ENCODE assay signal across 8 cellular contexts in genomic region chr17:1573932-1574696, GRCh38. TPM values are rescaled to one million over a fixed set of nuclear protein-coding genes. Genes with fewer than 3 reads are reported as not detected.
DNase-seq lines count a peak whose midpoint lies in the region; ATAC-seq lines count a peak whose summit lies in the region.

No MANE protein-coding gene starts in this region.

- H3K4me1 Mint-ChIP-seq in activated CD4-positive, alpha-beta memory T cell treated with anti-CD3 and anti-CD28 coated beads for 36 hours (ENCODE audit: low read depth): no peaks in the 10 kb centered on the region
- H3K4me1 Mint-ChIP-seq in memory B cell: peaks cover 12% of the 10 kb centered on the region

- H3K9me3 Mint-ChIP-seq in activated CD4-positive, alpha-beta memory T cell treated with anti-CD3 and anti-CD28 coated beads for 36 hours: no peaks in the 10 kb centered on the region
- no peaks in the 10 kb centered on the region for H3K9me3 Mint-ChIP-seq in memory B cell

- H3K36me3 Mint-ChIP-seq in activated CD4-positive, alpha-beta memory T cell treated with anti-CD3 and anti-CD28 coated beads for 36 hours: no peaks in the 10 kb centered on the region
- no peaks in the 10 kb centered on the region for H3K36me3 Mint-ChIP-seq in memory B cell

- DNase-seq in ACHN: peak; percentile 84
- peak; percentile 83 for DNase-seq in GM19238 (ENCODE audit: insufficient read length, low spot score)
- DNase-seq in NCI-H345 (lab: John Stamatoyannopoulos, UW): peak; percentile 33
- DNase-seq in activated CD4-positive, alpha-beta memory T cell treated with anti-CD3 and anti-CD28 coated beads for 36 hours: peak; percentile 82
- peak; percentile 91 for DNase-seq in ecto neural progenitor cell (ENCODE audit: low spot score)
- peak; percentile 85 to 89 for DNase-seq in memory B cell (ENCODE audit: low spot score in 2 of 2)
- peak; percentile 60 for DNase-seq in stimulated activated CD8-positive, alpha-beta memory T cell treated with anti-CD3 and anti-CD28 coated beads, Interleukin-4, amount 100 ng/mL, for 24 hours (ENCODE audit: low read depth)

- in situ Hi-C loops in ACHN (cut with HindIII; ENCODE audit: low pct_ligation_motif_present, low pct_unique_long_range_greater_than_20kb, low sequenced_read_pairs): no loop called here

- ATAC-seq in memory B cell (ENCODE audit: low read depth) (peak; percentile 82), HG03097 (IDR thresholded peaks at IDR 0.05; ENCODE audit: low FRiP score, unreplicated experiment) (no peak)

- intact Hi-C loops in activated CD4-positive, alpha-beta memory T cell treated with anti-CD3 and anti-CD28 coated beads for 36 hours (cut with micrococcal nuclease): loop anchor here (1.0 kb wide), 1 partner anchor 56 kb away; no protein-coding TSS in a partner anchor

- H3K4me3 Mint-ChIP-seq in activated CD4-positive, alpha-beta memory T cell treated with anti-CD3 and anti-CD28 coated beads for 36 hours: no peak overlapping the region
- no peak overlapping the region for H3K4me3 Mint-ChIP-seq in memory B cell

- POLR2A ChIA-PET in activated CD4-positive, alpha-beta memory T cell treated with anti-CD3 and anti-CD28 coated beads for 36 hours (lab: Charles Lee): interaction anchor here (1.9 kb wide), 1 partner anchor 55 kb away, joined by 14 read pairs; the partner anchor contains the start of gene SLC43A2

- H3K27ac Mint-ChIP-seq in activated CD4-positive, alpha-beta memory T cell treated with anti-CD3 and anti-CD28 coated beads for 36 hours: no peak overlapping the region
- H3K27ac Mint-ChIP-seq in memory B cell: no peak overlapping the region

- no peaks in the 10 kb centered on the region for H3K27me3 Mint-ChIP-seq in activated CD4-positive, alpha-beta memory T cell treated with anti-CD3 and anti-CD28 coated beads for 36 hours
- no peaks in the 10 kb centered on the region for H3K27me3 Mint-ChIP-seq in memory B cell

- CTCF ChIA-PET in activated CD4-positive, alpha-beta memory T cell treated with anti-CD3 and anti-CD28 coated beads for 36 hours (lab: Charles Lee): interaction anchor here (0.5 to 8.0 kb wide), 34 partner anchors 8 to 477 kb away, joined by 3 to 209 read pairs (median 4); partner anchors contain the start of genes INPP5K, RILP, SCARF1 and SLC43A2

RNA-seq across cellular contexts. Expression of gene PITPNA, which starts 11.5 kb away (rescaled TPM):
- total RNA-seq in activated CD4-positive, alpha-beta memory T cell treated with anti-CD3 and anti-CD28 coated beads for 36 hours: 10 to 100 TPM; 42.6 to 43.3 TPM

RNA-seq across cellular contexts. Expression of gene SLC43A2, which starts 54.5 kb away (rescaled TPM):
- total RNA-seq in activated CD4-positive, alpha-beta memory T cell treated with anti-CD3 and anti-CD28 coated beads for 36 hours: 1 to 10 TPM; 2.0 to 2.2 TPM

RNA-seq across cellular contexts. Expression of gene INPP5K, which starts 57.7 kb away (rescaled TPM):
- total RNA-seq in activated CD4-positive, alpha-beta memory T cell treated with anti-CD3 and anti-CD28 coated beads for 36 hours: 10 to 100 TPM; 21.2 to 24.0 TPM

Comparison
In these comparisons a context has a peak if more than half of its experiments do, and no peak if none do; other contexts are left out.
1. DNase-seq: peak in every context shown above with its lines; median percentile 91 in ecto neural progenitor cell; 87 in memory B cell; 84 in ACHN; 83 in GM19238; 82 in activated CD4-positive, alpha-beta memory T cell treated with anti-CD3 and anti-CD28 coated beads for 36 hours; 60 in stimulated activated CD8-positive, alpha-beta memory T cell treated with anti-CD3 and anti-CD28 coated beads, Interleukin-4, amount 100 ng/mL, for 24 hours; 33 in NCI-H345.